In the genomic region with DNA sequence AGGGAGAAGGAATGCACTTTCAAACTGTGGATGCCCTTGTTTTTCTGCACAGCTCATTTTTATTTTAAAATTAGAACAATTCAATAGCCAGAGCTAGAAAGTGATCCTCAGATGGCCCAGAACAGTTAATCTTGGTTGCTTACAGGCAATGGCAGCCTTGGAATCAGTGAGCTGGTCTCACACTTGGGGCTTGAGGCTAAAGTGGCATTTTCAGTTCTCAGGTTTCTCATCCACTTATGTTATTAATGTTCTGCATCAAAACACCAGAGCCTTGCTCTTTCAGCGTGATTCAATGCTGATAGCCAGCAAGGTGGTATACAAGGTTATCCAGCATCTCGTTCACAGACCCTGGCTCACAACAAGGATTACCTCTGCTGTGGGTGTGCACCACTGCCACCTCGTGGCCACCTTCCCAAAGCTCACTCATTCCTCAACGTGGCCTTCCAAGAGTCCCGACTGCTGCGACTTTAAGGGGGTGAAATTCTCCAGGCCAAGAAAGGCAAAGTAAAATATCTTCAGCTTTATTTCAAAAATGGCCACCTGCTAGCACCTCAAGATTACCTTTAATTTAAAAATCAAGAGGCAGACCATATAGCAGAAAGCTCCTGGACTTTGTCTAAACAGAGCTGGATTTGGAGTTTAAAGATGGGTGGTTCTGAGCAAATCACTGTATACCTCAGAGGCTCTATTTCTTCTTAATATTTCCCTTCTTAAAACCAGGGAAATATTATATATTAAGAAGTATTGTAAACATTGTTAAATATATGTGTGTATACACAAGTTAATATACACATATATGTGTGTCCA, we compare ENCODE assay signal across 7 cellular contexts. TPM values are rescaled to one million over a fixed set of nuclear protein-coding genes. Genes with fewer than 3 reads are reported as not detected.
DNase-seq lines count a peak whose midpoint lies in the region; ATAC-seq, FAIRE-seq and TF ChIP-seq lines count a peak whose summit lies in the region.

No MANE protein-coding gene starts in this region.

- DNase-seq in HS-27A (ENCODE audit: low read depth) (peak; percentile 46), SKM-1 (lab: John Stamatoyannopoulos, UW; ENCODE audit: unreplicated experiment) (peak; percentile 41), brain microvascular endothelial cell (peak; percentile 53), kidney (peak; percentile 71)
- peak; percentile 24 to 28 for DNase-seq in stimulated activated CD4-positive, alpha-beta T cell treated with anti-CD3 and anti-CD28 coated beads, Interleukin-2, amount 100 ng/mL, for 48 hours

- no peaks in the 10 kb centered on the region for H3K27me3 ChIP-seq in brain microvascular endothelial cell (replicated peaks)

- H3K4me1 ChIP-seq in kidney (ENCODE audit: control insufficient read depth in 1 of 2, insufficient read depth in 1 of 2, low read depth in 1 of 2, low read length in 2 of 2): no peaks in the 10 kb centered on the region

- intact Hi-C loops in kidney (cut with DNase I): no loop called here

- TF ChIP-seq CTCF in GM12801 (IDR thresholded peaks at IDR 0.05; ENCODE audit: extremely low read depth, insufficient read length) (peak; percentile 42), brain microvascular endothelial cell (IDR thresholded peaks at IDR 0.05; ENCODE audit: low read depth, low read length, missing control alignments) (peak; percentile 96), kidney (IDR thresholded peaks at IDR 0.05; ENCODE audit: borderline replicate concordance, extremely low read depth, insufficient read depth) (peak; percentile 49)

- ATAC-seq in GM21528 (IDR thresholded peaks at IDR 0.05; ENCODE audit: low FRiP score, unreplicated experiment): peak; percentile 94

- H3K4me3 ChIP-seq in brain microvascular endothelial cell (ENCODE audit: low read depth, low read length) (no peak overlapping the region), kidney (ENCODE audit: low read length in 2 of 2) (no peak overlapping the region)

- H3K27ac ChIP-seq in brain microvascular endothelial cell (no peak overlapping the region), kidney (ENCODE audit: low read depth in 2 of 2, low read length in 2 of 2) (no peak overlapping the region)

- FAIRE-seq in kidney (lab: Jason Lieb, UNC): no peak

- H3K36me3 ChIP-seq in brain microvascular endothelial cell (replicated peaks) (no peaks in the 10 kb centered on the region), kidney (ENCODE audit: control insufficient read depth in 1 of 2, insufficient read depth in 2 of 2, low read length in 2 of 2) (no peaks in the 10 kb centered on the region)

- H3K9ac ChIP-seq in kidney (ENCODE audit: low read length in 2 of 2): no peak overlapping the region

- H3K9me3 ChIP-seq in kidney (ENCODE audit: control insufficient read depth in 1 of 2, low read length in 2 of 2): no peaks in the 10 kb centered on the region

- in situ Hi-C loops in brain microvascular endothelial cell (cut with HindIII; ENCODE audit: low pct_ligation_motif_present, low sequenced_read_pairs): no loop called here

RNA-seq across cellular contexts. Expression of a gene that starts 34.2 kb away (rescaled TPM):
- not detected for total RNA-seq in kidney
- polyA plus RNA-seq in kidney (ENCODE audit: insufficient read depth, low read depth, low replicate concordance): not detected

Comparison
In these comparisons a context has a peak if more than half of its experiments do, and no peak if none do; other contexts are left out.
1. CTCF ChIP-seq: peak in every context shown above with its lines; median percentile 96 in brain microvascular endothelial cell; 49 in kidney; 42 in GM12801.